In the genomic region with DNA sequence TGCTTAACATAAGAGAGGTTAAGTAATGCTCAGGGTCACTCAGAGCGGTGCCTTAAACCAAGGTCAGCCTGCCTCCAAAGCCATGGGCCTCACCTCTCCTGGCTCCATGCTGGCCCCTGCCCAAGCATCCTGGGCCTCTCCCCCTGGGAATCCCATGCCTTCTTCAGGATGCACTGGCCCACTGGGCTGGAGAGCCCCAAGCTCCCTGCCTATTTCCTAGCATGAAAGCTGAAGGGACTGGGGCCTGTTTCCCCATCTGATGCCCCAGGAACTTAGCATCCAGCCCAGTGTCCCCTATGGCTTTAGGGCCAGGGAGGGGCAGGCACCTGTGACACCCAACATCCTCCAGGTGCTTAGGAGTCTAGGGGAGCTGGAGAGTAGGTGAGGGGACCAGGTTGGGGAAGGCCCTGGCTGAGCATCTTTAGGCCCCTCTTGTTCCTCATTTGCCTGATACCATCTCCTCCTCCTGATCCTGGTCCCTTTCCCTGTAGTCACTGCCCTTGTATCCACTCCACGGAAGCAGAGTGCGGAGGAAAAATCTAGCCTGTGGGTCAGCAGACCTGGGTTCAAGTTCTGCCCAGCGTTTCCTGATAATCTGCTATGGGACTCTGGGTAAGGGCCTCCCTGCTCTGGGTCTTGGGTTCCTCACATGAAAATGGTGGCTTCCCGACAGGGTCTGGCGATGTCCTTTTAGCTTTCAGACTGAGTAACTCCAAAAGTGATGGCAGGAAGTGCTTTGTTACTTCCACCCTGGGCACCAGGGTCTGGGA, we compare ENCODE assay signal across 12 cellular contexts. TPM values are rescaled to one million over a fixed set of nuclear protein-coding genes. Genes with fewer than 3 reads are reported as not detected.
DNase-seq lines count a peak whose midpoint lies in the region; ATAC-seq, FAIRE-seq and TF ChIP-seq lines count a peak whose summit lies in the region.
"Had no signal": no experiment of that assay in that cellular context is flagged by ENCODE, and none has a peak within 500 bp of the region (broad histone marks: within the 10 kb centered on the region; RNA-seq: fewer than 3 reads in every experiment).

No MANE protein-coding gene starts in this region.

- DNase-seq in A549 (ENCODE audit: low read depth in 1 of 2, low spot score in 1 of 2) (no peak), epithelial cell of prostate (ENCODE audit: low read depth, low spot score) (no peak), osteoblast (ENCODE audit: insufficient read length, low spot score, missing footprints) (no peak), RCC 7860 (ENCODE audit: low spot score) (no peak), D341Med (ENCODE audit: low spot score) (no peak), MM.1S (no peak)
- no peak for DNase-seq in activated T-cell treated with anti-CD3 and anti-CD28 coated beads, Interleukin-2, amount 50 U/mL, for 48 hours
- DNase-seq: activated CD4-positive, alpha-beta T cell treated with anti-CD3 and anti-CD28 coated beads, Interleukin-2, amount 50 U/mL, for 4 hours; MV-4-11; occipital lobe had no signal

- H3F3A ChIP-seq in MM.1S (ENCODE audit: insufficient read depth, low read length) = no peaks in the 10 kb centered on the region

- no peaks in the 10 kb centered on the region for H3K9me2 ChIP-seq in MM.1S (replicated peaks; ENCODE audit: insufficient read depth, low read length)

- no peaks in the 10 kb centered on the region for H3K9me3 ChIP-seq in A549
- H3K9me3 ChIP-seq in HUES6 (ENCODE audit: control insufficient read depth, insufficient read depth, low read depth, low read length) = no peaks in the 10 kb centered on the region
- no peaks in the 10 kb centered on the region for H3K9me3 ChIP-seq in osteoblast (ENCODE audit: low read depth, low read length)
- H3K9me3 ChIP-seq in MM.1S (replicated peaks; ENCODE audit: insufficient read depth, low read length) = no peaks in the 10 kb centered on the region
- H3K9me3 ChIP-seq: BLaER1 had no signal

- FAIRE-seq in A549 (lab: Jason Lieb, UNC) (no peak), RCC 7860 (lab: Jason Lieb, UNC) (no peak)

- TF ChIP-seq EP300 in A549 (IDR thresholded peaks at IDR 0.05) = no peak

- H3K4me1 ChIP-seq in A549 = peaks cover 42% of the 10 kb centered on the region
- H3K4me1 ChIP-seq in HUES6 (ENCODE audit: control insufficient read depth, insufficient read depth, low read length) = peaks cover 30% of the 10 kb centered on the region
- H3K4me1 ChIP-seq in osteoblast (ENCODE audit: insufficient read depth, low read length) = peaks cover 39% of the 10 kb centered on the region
- no peaks in the 10 kb centered on the region for H3K4me1 ChIP-seq in MM.1S (ENCODE audit: low read length)

- H3K79me2 ChIP-seq in osteoblast (ENCODE audit: insufficient read depth, low read length) (peaks cover 40% of the 10 kb centered on the region), MM.1S (ENCODE audit: low read length) (no peaks in the 10 kb centered on the region)

- POLR2A ChIA-PET in A549 (lab: Yijun Ruan, JAX) = interaction anchor here (0.6 kb wide), 1 partner anchor 9 kb away, joined by 9 read pairs; no protein-coding TSS in a partner anchor

- peak overlapping the region; percentile 68 for H3K4me2 ChIP-seq in A549
- peak overlapping the region; percentile 76 for H3K4me2 ChIP-seq in osteoblast (ENCODE audit: insufficient read depth, low read length)
- no peak overlapping the region for H3K4me2 ChIP-seq in MM.1S (ENCODE audit: low read depth, low read length)
- H3K4me2 ChIP-seq: BLaER1 had no signal

- H3K4me3 ChIP-seq in A549 (no peak overlapping the region), HUES6 (ENCODE audit: low read depth, low read length) (no peak overlapping the region), osteoblast (ENCODE audit: insufficient read depth, low read length) (no peak overlapping the region), MM.1S (ENCODE audit: low read length) (no peak overlapping the region)
- H3K4me3 ChIP-seq: BLaER1 had no signal

- TF ChIP-seq POLR2A in A549 (IDR thresholded peaks at IDR 0.05; ENCODE audit: low read length) = no peak

- TF ChIP-seq CTCF in A549 (IDR thresholded peaks at IDR 0.05) (no peak), osteoblast (IDR thresholded peaks at IDR 0.05; ENCODE audit: extremely low read depth, low read depth, low read length) (no peak), MM.1S (IDR thresholded peaks at IDR 0.05; ENCODE audit: low read length) (no peak)

- H3K36me3 ChIP-seq in HUES6 (ENCODE audit: control insufficient read depth, insufficient read depth, low read length) (peaks cover 13% of the 10 kb centered on the region), osteoblast (ENCODE audit: insufficient read depth, low read length) (peaks cover 8% of the 10 kb centered on the region), MM.1S (replicated peaks; ENCODE audit: insufficient read depth, low read length) (no peaks in the 10 kb centered on the region)

- H4K20me1 ChIP-seq in osteoblast (ENCODE audit: insufficient read depth, low read length) = no peaks in the 10 kb centered on the region
- no peaks in the 10 kb centered on the region for H4K20me1 ChIP-seq in MM.1S (ENCODE audit: insufficient read depth, low read length)
- H4K20me1 ChIP-seq: BLaER1 had no signal

- ATAC-seq in A549 = 0 out of 6 replicates have a peak, but pooled peaks of 1 of the 2 experiments have one; percentile 7

- H3K9ac ChIP-seq in HUES6 (ENCODE audit: low read length) (no peak overlapping the region), MM.1S (ENCODE audit: low read length) (no peak overlapping the region)
- H3K9ac ChIP-seq: BLaER1 had no signal

- TF ChIP-seq RAD21 in A549 (conservative IDR thresholded peaks at IDR 0.05 in 1 of 2, IDR thresholded peaks at IDR 0.05 in 1 of 2) = no peak

- CTCF ChIA-PET in A549 (lab: Yijun Ruan, JAX) = interaction anchor here (0.8 to 2.0 kb wide), 6 partner anchors 10 to 141 kb away, joined by 3 to 7 read pairs (median 3); no protein-coding TSS in a partner anchor

- H2AFZ ChIP-seq in osteoblast (ENCODE audit: low read length) (no peak overlapping the region), MM.1S (ENCODE audit: low read length) (no peak overlapping the region)

- H3K27ac ChIP-seq in A549 (peak overlapping the region; percentile 59 to 83), HUES6 (ENCODE audit: low read depth, low read length) (peak overlapping the region; percentile 2; the same call in 1 of the 2 replicates), epithelial cell of prostate (peak overlapping the region; percentile 71), osteoblast (ENCODE audit: low read depth, low read length) (peak overlapping the region; percentile 67), MM.1S (ENCODE audit: low read length) (no peak overlapping the region)
- H3K27ac ChIP-seq: BLaER1 had no signal

- H3K27me3 ChIP-seq in HUES6 (ENCODE audit: control insufficient read depth, insufficient read depth, low read length) (no peaks in the 10 kb centered on the region), osteoblast (ENCODE audit: insufficient read depth, low read length) (no peaks in the 10 kb centered on the region), MM.1S (replicated peaks; ENCODE audit: insufficient read depth, low read length) (no peaks in the 10 kb centered on the region)
- H3K27me3 ChIP-seq: BLaER1 had no signal

- WGBS in A549 (ENCODE audit: missing lambda C conversion rate) = 96% methylated on average over 6 of the region's 6 CpGs

TF ChIP-seq in A549, 52 proteins besides CTCF, POLR2A, EP300 and RAD21 (continues in another document):
- TF ChIP-seq HEYL (CRISPR knock-in tag; IDR thresholded peaks at IDR 0.05) (no peak), SREBF2 (IDR thresholded peaks at IDR 0.05) (no peak), POLR2AphosphoS2 (conservative IDR thresholded peaks at IDR 0.05; ENCODE audit: low read length) (no peak), MYC (IDR thresholded peaks at IDR 0.05; ENCODE audit: borderline replicate concordance, low read length) (no peak), MAFK (IDR thresholded peaks at IDR 0.05; ENCODE audit: partially characterized antibody) (no peak), GATA3 (IDR thresholded peaks at IDR 0.05; ENCODE audit: borderline replicate concordance) (no peak), E2F6 (IDR thresholded peaks at IDR 0.05; ENCODE audit: borderline replicate concordance, low read depth) (no peak), HOXB5 (CRISPR knock-in tag; IDR thresholded peaks at IDR 0.05) (no peak), BHLHE40 (IDR thresholded peaks at IDR 0.05; ENCODE audit: low read depth, low read length) (no peak), HDAC2 (IDR thresholded peaks at IDR 0.05) (no peak), ELK1 (IDR thresholded peaks at IDR 0.05; ENCODE audit: low read depth, low read length) (no peak)
- TF ChIP-seq, protein P1, sequence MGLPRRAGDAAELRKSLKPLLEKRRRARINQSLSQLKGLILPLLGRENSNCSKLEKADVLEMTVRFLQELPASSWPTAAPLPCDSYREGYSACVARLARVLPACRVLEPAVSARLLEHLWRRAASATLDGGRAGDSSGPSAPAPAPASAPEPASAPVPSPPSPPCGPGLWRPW (IDR thresholded peaks at IDR 0.05) = no peak

RNA-seq across cellular contexts. Expression of gene EHD4, which starts 28.6 kb away (rescaled TPM):
- polyA plus RNA-seq in A549 (2011; rRNA removed) = 9.0 and 9.3 TPM in 2 replicates
- polyA plus RNA-seq in A549 (2012; cell fraction: cytosol; rRNA removed) = 7.3 and 9.8 TPM in 2 replicates
- 7.1 and 7.5 TPM in 2 replicates for polyA plus RNA-seq in A549 (2012; cell fraction: nucleus; rRNA removed)
- polyA plus RNA-seq in A549 (2017; fragmentation: RNase III; extraction: RNeasy Plus Mini Kit Qiagen cat#74134 plus additional on column Dnase treatment) = 8.2 to 9.6 TPM (median 8.9 TPM) in 3 replicates
- 14.9 and 15.0 TPM in 2 replicates for polyA minus RNA-seq in A549 (2011; rRNA and poly(A)+ RNA removed)
- total RNA-seq in osteoblast = 15.9 and 18.0 TPM in 2 replicates

RNA-seq across cellular contexts. Expression of gene SPTBN5, which starts 49.9 kb away (rescaled TPM):
- polyA plus RNA-seq in A549 (2011; rRNA removed) = 0.05 and 0.08 TPM in 2 replicates
- polyA plus RNA-seq in A549 (2012; cell fraction: cytosol; rRNA removed) = 0.05 and 0.06 TPM in 2 replicates
- polyA plus RNA-seq in A549 (2012; cell fraction: nucleus; rRNA removed) = 0.54 TPM in 2 replicates
- polyA plus RNA-seq in A549 (2017; fragmentation: RNase III; extraction: RNeasy Plus Mini Kit Qiagen cat#74134 plus additional on column Dnase treatment) = 0.17 to 0.24 TPM (median 0.22 TPM) in 3 replicates
- 0.12 TPM in 1 of 2 replicates, not detected in the other for polyA minus RNA-seq in A549 (2011; rRNA and poly(A)+ RNA removed)
- under 0.01 and 0.36 TPM in 2 replicates for total RNA-seq in osteoblast
